Comparison of ENCODE assay signal across 9 cellular contexts in genomic region chr3:169147246-169148008, GRCh38.
DNase-seq lines count a peak whose midpoint lies in the region; ATAC-seq, FAIRE-seq and TF ChIP-seq lines count a peak whose summit lies in the region.
"Had no signal": no experiment of that assay in that cellular context is flagged by ENCODE, and none has a peak within 500 bp of the region (broad histone marks: within the 10 kb centered on the region; RNA-seq: fewer than 3 reads in every experiment).

No MANE protein-coding gene starts in this region.

- H2AFZ ChIP-seq in GM12878 (ENCODE audit: control insufficient read depth, low read depth, low read length) = no peak overlapping the region

- H3K4me1 ChIP-seq in GM12878 (ENCODE audit: control insufficient read depth, insufficient read depth, low read length) (no peaks in the 10 kb centered on the region; the same call in 1 of the 2 replicates), iPS DF 6.9 (ENCODE audit: control insufficient read depth, insufficient read depth, low read length) (no peaks in the 10 kb centered on the region)

- TF ChIP-seq POLR2A in GM12878 (IDR thresholded peaks at IDR 0.05; ENCODE audit: low read depth, low read length) = no peak

- H3K4me2 ChIP-seq in GM12878 (ENCODE audit: control insufficient read depth, insufficient read depth) = peak overlapping the region; percentile 66; the same call in 1 of the 2 replicates

- POLR2A ChIA-PET in GM12878 (lab: Charles Lee) = no interaction called here

- FAIRE-seq in GM12878 (lab: Jason Lieb, UNC) = no peak
- FAIRE-seq: colon had no signal

- H3K27me3 ChIP-seq in GM12878 (replicated peaks in 1 of 2; ENCODE audit: control insufficient read depth in 2 of 2, insufficient read depth in 2 of 2, low read length in 1 of 2) (peaks cover 4 to 30% of the 10 kb centered on the region in 2 experiments), iPS DF 6.9 (ENCODE audit: control insufficient read depth, insufficient read depth, low read length) (peaks cover 14% of the 10 kb centered on the region)

- H3K79me2 ChIP-seq in GM12878 (ENCODE audit: control insufficient read depth, insufficient read depth, low read length) = no peaks in the 10 kb centered on the region

- intact Hi-C loops in activated naive CD4-positive, alpha-beta T cell treated with anti-CD3 and anti-CD28 coated beads for 36 hours (cut with micrococcal nuclease) = loop anchor here (2.0 kb wide), 1 partner anchor 283 kb away; no protein-coding TSS in a partner anchor
- intact Hi-C loops in GM12878 (cut with micrococcal nuclease; ENCODE audit: unreplicated experiment) = loop anchor here (2.0 to 5.0 kb wide), 3 partner anchors 150 to 600 kb away; no protein-coding TSS in a partner anchor

- SMC1A ChIA-PET in GM12878 (lab: Charles Lee; ENCODE audit: uncharacterized antibody, unreplicated experiment) = interaction anchor here (1.2 to 1.4 kb wide), 2 partner anchors 10 to 14 kb away, joined by 3 to 5 read pairs; no protein-coding TSS in a partner anchor

- no peak overlapping the region for H3K27ac Mint-ChIP-seq in activated naive CD4-positive, alpha-beta T cell treated with anti-CD3 and anti-CD28 coated beads for 36 hours

- peaks cover 20% of the 10 kb centered on the region for H3K4me1 Mint-ChIP-seq in activated naive CD4-positive, alpha-beta T cell treated with anti-CD3 and anti-CD28 coated beads for 36 hours (ENCODE audit: low read depth)

- no peaks in the 10 kb centered on the region for H3K9me3 Mint-ChIP-seq in activated naive CD4-positive, alpha-beta T cell treated with anti-CD3 and anti-CD28 coated beads for 36 hours

- 6% methylated on average over 27 of the region's 29 CpGs for WGBS in GM12878 (ENCODE audit: insufficient coverage, insufficient replicate concordance, low lambda C conversion rate, missing lambda C conversion rate)
- WGBS in iPS DF 6.9 (ENCODE audit: insufficient coverage, insufficient read length) = no CpG with 5 or more reads among the region's 29 CpGs

- no peak for TF ChIP-seq CTCF in GM12878 (IDR thresholded peaks at IDR 0.05 in 2 of 3, conservative IDR thresholded peaks at IDR 0.05 in 1 of 3; ENCODE audit: control insufficient read depth in 2 of 3, extremely low read depth in 1 of 3, insufficient read depth in 1 of 3, low read depth in 3 of 3, low read length in 3 of 3)
- no peak for TF ChIP-seq CTCF in retinal pigment epithelial cell (conservative IDR thresholded peaks at IDR 0.05; ENCODE audit: low read depth, low read length)

- no peak for TF ChIP-seq EP300 in GM12878 (IDR thresholded peaks at IDR 0.05; ENCODE audit: borderline replicate concordance in 1 of 2, control insufficient read depth in 1 of 2, low read depth in 2 of 2, low read length in 2 of 2)

- DNase-seq in activated naive CD4-positive, alpha-beta T cell treated with anti-CD3 and anti-CD28 coated beads for 36 hours = peak; percentile 9
- DNase-seq in activated naive CD4-positive, alpha-beta T cell treated with Interleukin-2 at 50 U/mL for 16 hours = no peak
- DNase-seq in NCI-H526 treated with DMSO at 0.1 percent for 48 hours (lab: John Stamatoyannopoulos, UW) (peak; percentile 88), GM12878 (ENCODE audit: low read depth, low spot score) (no peak), iPS DF 6.9 (ENCODE audit: low read depth, low spot score) (peak; percentile 41), retinal pigment epithelial cell (ENCODE audit: low read depth) (no peak)
- DNase-seq in activated effector memory CD4-positive, alpha-beta T cell treated with anti-CD3 and anti-CD28 coated beads, Interleukin-2, amount 50 U/mL, for 16 hours = no peak

- H3K9me3 ChIP-seq in GM12878 (replicated peaks; ENCODE audit: control insufficient read depth, insufficient read depth, low read length) = no peaks in the 10 kb centered on the region
- no peaks in the 10 kb centered on the region for H3K9me3 ChIP-seq in iPS DF 6.9 (ENCODE audit: control insufficient read depth, insufficient read depth, low read length)

- TF ChIP-seq RAD21 in GM12878 (IDR thresholded peaks at IDR 0.05; ENCODE audit: insufficient read depth, low read depth, low read length) = no peak

- BruUV-seq in GM12878 (replicated peaks; lab: Mats Ljungman, UMichigan) = no TSS peak

- H3K27me3 Mint-ChIP-seq in activated naive CD4-positive, alpha-beta T cell treated with anti-CD3 and anti-CD28 coated beads for 36 hours (ENCODE audit: low read depth) = peaks cover 61% of the 10 kb centered on the region

- no peak for ATAC-seq in GM12878
- no peak for ATAC-seq in GM18861 (IDR thresholded peaks at IDR 0.05; ENCODE audit: unreplicated experiment)

- CTCF ChIA-PET in activated naive CD4-positive, alpha-beta T cell treated with anti-CD3 and anti-CD28 coated beads for 36 hours (lab: Charles Lee) = interaction anchor here (0.6 to 1.9 kb wide), 5 partner anchors 14 to 597 kb away, joined by 3 to 6 read pairs (median 4); no protein-coding TSS in a partner anchor
- CTCF ChIA-PET in GM12878 (lab: Yijun Ruan, JAX) = interaction anchor here (1.0 to 1.6 kb wide), 4 partner anchors 17 to 597 kb away, joined by 3 to 5 read pairs (median 4); no protein-coding TSS in a partner anchor

- H3K4me3 Mint-ChIP-seq in activated naive CD4-positive, alpha-beta T cell treated with anti-CD3 and anti-CD28 coated beads for 36 hours = peak overlapping the region; percentile 63

- H3K9ac ChIP-seq in GM12878 (ENCODE audit: control insufficient read depth, insufficient read depth, low read length) = no peak overlapping the region

- RAD21 ChIA-PET in GM12878 (lab: Charles Lee; ENCODE audit: unreplicated experiment) = interaction anchor here (0.5 to 2.4 kb wide), 3 partner anchors 47 to 522 kb away, joined by 3 to 15 read pairs (median 4); no protein-coding TSS in a partner anchor

- no peak overlapping the region for H3K27ac ChIP-seq in GM12878 (ENCODE audit: control insufficient read depth, insufficient read depth)
- no peak overlapping the region for H3K27ac ChIP-seq in iPS DF 6.9 (ENCODE audit: low read length)

- no peaks in the 10 kb centered on the region for H3K36me3 ChIP-seq in GM12878 (ENCODE audit: control insufficient read depth in 2 of 2, insufficient read depth in 2 of 2, low read length in 1 of 2)
- no peaks in the 10 kb centered on the region for H3K36me3 ChIP-seq in iPS DF 6.9 (ENCODE audit: control insufficient read depth, insufficient read depth, low read length)

- no peaks in the 10 kb centered on the region for H3K36me3 Mint-ChIP-seq in activated naive CD4-positive, alpha-beta T cell treated with anti-CD3 and anti-CD28 coated beads for 36 hours (ENCODE audit: low read depth)

- H4K20me1 ChIP-seq in GM12878 (ENCODE audit: control insufficient read depth, insufficient read depth) = no peaks in the 10 kb centered on the region

- peak overlapping the region; percentile 46; the same call in 1 of the 2 replicates for H3K4me3 ChIP-seq in GM12878
- H3K4me3 ChIP-seq in iPS DF 6.9 (ENCODE audit: low read length) = peak overlapping the region; percentile 67; the same call in 1 of the 2 replicates
- H3K4me3 ChIP-seq in retinal pigment epithelial cell (ENCODE audit: low read length) = peak overlapping the region; percentile 80

- in situ Hi-C loops in GM12878 (cut with MboI) = loop anchor here (10.0 to 25.0 kb wide), 2 partner anchors 517 to 890 kb away; partner anchors contain the start of genes GPR160 and MECOM

TF ChIP-seq in GM12878, 131 proteins besides CTCF, POLR2A, EP300 and RAD21 (continues in another document):
- no peak for TF ChIP-seq ZNF274 (IDR thresholded peaks at IDR 0.05; ENCODE audit: insufficient read depth, insufficient read length)
- TF ChIP-seq TCF12 (IDR thresholded peaks at IDR 0.05; ENCODE audit: low read depth, low read length) = no peak
- no peak for TF ChIP-seq HCFC1 (IDR thresholded peaks at IDR 0.05; ENCODE audit: low read length)
- TF ChIP-seq POU2F2 (IDR thresholded peaks at IDR 0.05; ENCODE audit: borderline replicate concordance, low read depth, low read length) = no peak
- no peak for TF ChIP-seq EED (IDR thresholded peaks at IDR 0.05; ENCODE audit: low read depth)
- no peak for TF ChIP-seq ASH2L (IDR thresholded peaks at IDR 0.05; ENCODE audit: borderline replicate concordance, low read depth)
- TF ChIP-seq CUX1 (IDR thresholded peaks at IDR 0.05; ENCODE audit: insufficient replicate concordance, low read depth, low read length) = no peak
- TF ChIP-seq YBX1 (IDR thresholded peaks at IDR 0.05) = no peak
- no peak for TF ChIP-seq GATAD2B (conservative IDR thresholded peaks at IDR 0.05; ENCODE audit: low read depth)
- no peak for TF ChIP-seq BMI1 (IDR thresholded peaks at IDR 0.05; ENCODE audit: borderline replicate concordance)

Comparison
In these comparisons a context has a peak if more than half of its experiments do, and no peak if none do; other contexts are left out.
1. DNase-seq: peak in activated naive CD4-positive, alpha-beta T cell treated with anti-CD3 and anti-CD28 coated beads for 36 hours (single experiment), NCI-H526 treated with DMSO at 0.1 percent for 48 hours (single experiment) and iPS DF 6.9 (single experiment); none in activated naive CD4-positive, alpha-beta T cell treated with Interleukin-2 at 50 U/mL for 16 hours (single experiment), GM12878 (single experiment), retinal pigment epithelial cell (single experiment) and activated effector memory CD4-positive, alpha-beta T cell treated with anti-CD3 and anti-CD28 coated beads, Interleukin-2, amount 50 U/mL, for 16 hours (single experiment).
2. Peak in every context shown above with its lines, with median percentiles within 50 percentile points of each other: H3K4me3 ChIP-seq.